In the genomic region with DNA sequence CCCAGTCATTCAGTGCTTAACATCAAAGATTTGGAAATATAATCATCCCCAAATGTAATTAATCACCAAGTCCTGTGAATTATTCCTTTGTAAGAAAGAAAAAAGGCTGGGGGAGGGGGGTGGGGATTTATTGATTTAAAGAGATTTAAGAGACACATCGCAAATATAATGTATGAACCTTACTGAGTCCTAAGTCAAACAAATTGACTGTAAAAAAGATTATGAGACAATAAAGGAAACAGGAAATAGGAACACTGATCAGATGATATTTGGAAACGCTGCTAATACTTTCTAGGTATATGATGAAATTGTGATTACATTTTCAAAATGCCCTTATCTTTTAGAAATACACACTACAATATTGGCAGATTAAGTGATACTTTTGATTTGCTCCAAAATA, we compare ENCODE assay signal across 15 cellular contexts.
A peak's percentile ranks its signal among the peaks of the same experiment; 100 is the strongest.
DNase-seq lines count a peak whose midpoint lies in the region; ATAC-seq and TF ChIP-seq lines count a peak whose summit lies in the region.
"Had no signal": no experiment of that assay in that cellular context is flagged by ENCODE, and none has a peak within 500 bp of the region (broad histone marks: within the 10 kb centered on the region; RNA-seq: fewer than 3 reads in every experiment).

No MANE protein-coding gene starts in this region.

- POLR2A ChIA-PET in HEK293T (lab: Yijun Ruan, JAX): no interaction called here

- no peak for TF ChIP-seq CTCF in GM23338 (conservative IDR thresholded peaks at IDR 0.05; ENCODE audit: low read depth in 2 of 2)
- TF ChIP-seq CTCF in VCaP (conservative IDR thresholded peaks at IDR 0.05): no peak

- H3K27me3 Mint-ChIP-seq in GM23338 (ENCODE audit: insufficient read depth, low read depth, poor library complexity): peaks cover 2% of the 10 kb centered on the region
- H3K27me3 Mint-ChIP-seq: CD4-positive, alpha-beta memory T cell had no signal

- H3K23ac ChIP-seq in trophoblast cell (ENCODE audit: low read length): no peak overlapping the region

- no peak overlapping the region for H3K4me3 ChIP-seq in GM23338
- no peak overlapping the region for H3K4me3 ChIP-seq in trophoblast cell (ENCODE audit: low read depth, low read length)
- H3K4me3 ChIP-seq: HAP-1 had no signal

- no peak overlapping the region for H2AK5ac ChIP-seq in trophoblast cell (ENCODE audit: low read length)

- H4K20me1 ChIP-seq in GM23338 (replicated peaks; ENCODE audit: insufficient read depth): no peaks in the 10 kb centered on the region

- DNase-seq in GM23338 (ENCODE audit: low spot score) (no peak), HEK293T (ENCODE audit: extremely low spot score) (no peak), left colon (no peak), trophoblast cell (no peak), KBM-7 (no peak)
- DNase-seq in activated CD4-positive, alpha-beta T cell treated with anti-CD3 and anti-CD28 coated beads, Interleukin-2, amount 50 U/mL, for 48 hours: no peak
- DNase-seq: C1 segment of cervical spinal cord; CD4-positive, alpha-beta memory T cell; COR-L47; DMS153; DND-41; GOT3 had no signal

- no peaks in the 10 kb centered on the region for H3K9me3 ChIP-seq in trophoblast cell (ENCODE audit: insufficient read depth, low read depth, low read length)
- H3K9me3 ChIP-seq: HAP-1 had no signal

- peaks cover 3% of the 10 kb centered on the region; the same call in 2 of the 3 replicates for H3K4me1 Mint-ChIP-seq in GM23338

- H4K8ac ChIP-seq in trophoblast cell (ENCODE audit: low read depth, low read length): no peak overlapping the region

- H4K91ac ChIP-seq in trophoblast cell (ENCODE audit: low read depth, low read length): no peak overlapping the region

- ATAC-seq in GM23338: no peak
- ATAC-seq in left colon: peak; percentile 54
- no peak for ATAC-seq in HG02798 (IDR thresholded peaks at IDR 0.05; ENCODE audit: poor library complexity, unreplicated experiment)

- intact Hi-C loops in left colon (cut with DNase I, micrococcal nuclease): no loop called here

- H3K4me1 ChIP-seq in GM23338 (ENCODE audit: insufficient read depth): no peaks in the 10 kb centered on the region
- no peaks in the 10 kb centered on the region for H3K4me1 ChIP-seq in trophoblast cell (ENCODE audit: control insufficient read depth in 1 of 2, insufficient read depth in 2 of 2, low read length in 2 of 2)

- H3K79me2 ChIP-seq in GM23338 (replicated peaks; ENCODE audit: insufficient read depth): no peaks in the 10 kb centered on the region
- no peaks in the 10 kb centered on the region for H3K79me2 ChIP-seq in trophoblast cell (ENCODE audit: control insufficient read depth, insufficient read depth, low read length, poor library complexity)

- no peaks in the 10 kb centered on the region for H3K79me1 ChIP-seq in trophoblast cell (ENCODE audit: low read length)

- CTCF ChIA-PET in HEK293T (lab: Yijun Ruan, JAX): no interaction called here

- no peak overlapping the region for H2BK5ac ChIP-seq in trophoblast cell (ENCODE audit: low read depth, low read length, poor library complexity)

- H3K4me3 Mint-ChIP-seq in GM23338: no peak overlapping the region
- H3K4me3 Mint-ChIP-seq: CD4-positive, alpha-beta memory T cell had no signal

- H3K4ac ChIP-seq in trophoblast cell (ENCODE audit: low read depth, low read length): no peak overlapping the region

- no peak overlapping the region for H3K9ac ChIP-seq in trophoblast cell (ENCODE audit: low read length)

- H3K14ac ChIP-seq in trophoblast cell (ENCODE audit: low read length): no peak overlapping the region

- H2AFZ ChIP-seq in GM23338: no peak overlapping the region
- no peak overlapping the region for H2AFZ ChIP-seq in trophoblast cell (ENCODE audit: insufficient read depth, low read length, poor library complexity)

- in situ Hi-C loops in KBM-7 (cut with MboI; ENCODE audit: low pct_unique_long_range_greater_than_20kb, low sequenced_read_pairs): no loop called here

- no peak overlapping the region for H2BK120ac ChIP-seq in trophoblast cell (ENCODE audit: insufficient read depth, low read length, poor library complexity)

- H3K9me3 Mint-ChIP-seq in GM23338: no peaks in the 10 kb centered on the region
- H3K9me3 Mint-ChIP-seq: CD4-positive, alpha-beta memory T cell had no signal

- H2BK12ac ChIP-seq in trophoblast cell (ENCODE audit: low read length): no peak overlapping the region

- no peaks in the 10 kb centered on the region for H3K9me2 ChIP-seq in GM23338 (ENCODE audit: insufficient read depth)

- no peaks in the 10 kb centered on the region for H3F3A ChIP-seq in GM23338 (replicated peaks; ENCODE audit: low read depth)

- H3K36me3 ChIP-seq in GM23338 (ENCODE audit: insufficient read depth): no peaks in the 10 kb centered on the region
- no peaks in the 10 kb centered on the region for H3K36me3 ChIP-seq in trophoblast cell (ENCODE audit: control insufficient read depth in 1 of 2, insufficient read depth in 2 of 2, low read length in 2 of 2)
- H3K36me3 ChIP-seq: HAP-1 had no signal

- no CpG with 5 or more reads among the region's 2 CpGs for WGBS in trophoblast cell (ENCODE audit: extremely low coverage, insufficient coverage, insufficient read length)

- H3K36me3 Mint-ChIP-seq in GM23338 (ENCODE audit: low read depth): peaks cover 6% of the 10 kb centered on the region; the same call in 2 of the 3 replicates

- no peak overlapping the region for H4K12ac ChIP-seq in trophoblast cell (ENCODE audit: low read depth, low read length)

- H3K18ac ChIP-seq in trophoblast cell (ENCODE audit: low read length): no peak overlapping the region

- H3K27me3 ChIP-seq in GM23338 (ENCODE audit: insufficient read depth) (no peaks in the 10 kb centered on the region), trophoblast cell (ENCODE audit: insufficient read depth, low read length) (no peaks in the 10 kb centered on the region)

- H3K4me2 ChIP-seq in GM23338 (no peak overlapping the region), trophoblast cell (ENCODE audit: low read length) (no peak overlapping the region)

- peak overlapping the region; percentile 7; the same call in 1 of the 2 replicates for H3K27ac ChIP-seq in GM23338 (ENCODE audit: low read depth)
- H3K27ac ChIP-seq in VCaP: peak overlapping the region; percentile 91
- no peak overlapping the region for H3K27ac ChIP-seq in trophoblast cell (ENCODE audit: low read depth, low read length)

- no peak overlapping the region for H3K27ac Mint-ChIP-seq in GM23338

TF ChIP-seq in GM23338, 12 proteins besides CTCF, POLR2A, EP300 and RAD21 (continues in another document):
- TF ChIP-seq, protein P1, sequence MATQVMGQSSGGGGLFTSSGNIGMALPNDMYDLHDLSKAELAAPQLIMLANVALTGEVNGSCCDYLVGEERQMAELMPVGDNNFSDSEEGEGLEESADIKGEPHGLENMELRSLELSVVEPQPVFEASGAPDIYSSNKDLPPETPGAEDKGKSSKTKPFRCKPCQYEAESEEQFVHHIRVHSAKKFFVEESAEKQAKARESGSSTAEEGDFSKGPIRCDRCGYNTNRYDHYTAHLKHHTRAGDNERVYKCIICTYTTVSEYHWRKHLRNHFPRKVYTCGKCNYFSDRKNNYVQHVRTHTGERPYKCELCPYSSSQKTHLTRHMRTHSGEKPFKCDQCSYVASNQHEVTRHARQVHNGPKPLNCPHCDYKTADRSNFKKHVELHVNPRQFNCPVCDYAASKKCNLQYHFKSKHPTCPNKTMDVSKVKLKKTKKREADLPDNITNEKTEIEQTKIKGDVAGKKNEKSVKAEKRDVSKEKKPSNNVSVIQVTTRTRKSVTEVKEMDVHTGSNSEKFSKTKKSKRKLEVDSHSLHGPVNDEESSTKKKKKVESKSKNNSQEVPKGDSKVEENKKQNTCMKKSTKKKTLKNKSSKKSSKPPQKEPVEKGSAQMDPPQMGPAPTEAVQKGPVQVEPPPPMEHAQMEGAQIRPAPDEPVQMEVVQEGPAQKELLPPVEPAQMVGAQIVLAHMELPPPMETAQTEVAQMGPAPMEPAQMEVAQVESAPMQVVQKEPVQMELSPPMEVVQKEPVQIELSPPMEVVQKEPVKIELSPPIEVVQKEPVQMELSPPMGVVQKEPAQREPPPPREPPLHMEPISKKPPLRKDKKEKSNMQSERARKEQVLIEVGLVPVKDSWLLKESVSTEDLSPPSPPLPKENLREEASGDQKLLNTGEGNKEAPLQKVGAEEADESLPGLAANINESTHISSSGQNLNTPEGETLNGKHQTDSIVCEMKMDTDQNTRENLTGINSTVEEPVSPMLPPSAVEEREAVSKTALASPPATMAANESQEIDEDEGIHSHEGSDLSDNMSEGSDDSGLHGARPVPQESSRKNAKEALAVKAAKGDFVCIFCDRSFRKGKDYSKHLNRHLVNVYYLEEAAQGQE (IDR thresholded peaks at IDR 0.05; ENCODE audit: unreplicated experiment): no peak
- TF ChIP-seq EZH2 (IDR thresholded peaks at IDR 0.05; ENCODE audit: low read depth, unreplicated experiment): no peak
- no peak for TF ChIP-seq NANOG (IDR thresholded peaks at IDR 0.05; ENCODE audit: borderline replicate concordance)
- TF ChIP-seq STAT1 (IDR thresholded peaks at IDR 0.05; ENCODE audit: unreplicated experiment): no peak

TF ChIP-seq in HEK293T, 16 proteins besides CTCF, POLR2A, EP300 and RAD21:
- no peak for TF ChIP-seq SP1 (IDR thresholded peaks at IDR 0.05)
- TF ChIP-seq, protein P2, sequence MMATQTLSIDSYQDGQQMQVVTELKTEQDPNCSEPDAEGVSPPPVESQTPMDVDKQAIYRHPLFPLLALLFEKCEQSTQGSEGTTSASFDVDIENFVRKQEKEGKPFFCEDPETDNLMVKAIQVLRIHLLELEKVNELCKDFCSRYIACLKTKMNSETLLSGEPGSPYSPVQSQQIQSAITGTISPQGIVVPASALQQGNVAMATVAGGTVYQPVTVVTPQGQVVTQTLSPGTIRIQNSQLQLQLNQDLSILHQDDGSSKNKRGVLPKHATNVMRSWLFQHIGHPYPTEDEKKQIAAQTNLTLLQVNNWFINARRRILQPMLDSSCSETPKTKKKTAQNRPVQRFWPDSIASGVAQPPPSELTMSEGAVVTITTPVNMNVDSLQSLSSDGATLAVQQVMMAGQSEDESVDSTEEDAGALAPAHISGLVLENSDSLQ (IDR thresholded peaks at IDR 0.05): peak; percentile 48
